ENCODE assay signal across 13 cellular contexts in genomic region chr16:60077791-60078280, GRCh38.
"Had no signal": no experiment of that assay in that cellular context is flagged by ENCODE, and none has a peak within 500 bp of the region (broad histone marks: within the 10 kb centered on the region; RNA-seq: fewer than 3 reads in every experiment).

No MANE protein-coding gene starts in this region.

- H3K27me3 ChIP-seq: colonic mucosa, right atrium auricular region had no signal

- H3K27ac Mint-ChIP-seq: activated CD8-positive, alpha-beta T cell treated with anti-CD3 and anti-CD28 coated beads for 36 hours; activated naive CD4-positive, alpha-beta T cell treated with anti-CD3 and anti-CD28 coated beads for 36 hours; effector memory CD8-positive, alpha-beta T cell; immature natural killer cell; naive B cell had no signal

- H3K27me3 Mint-ChIP-seq: activated CD8-positive, alpha-beta T cell treated with anti-CD3 and anti-CD28 coated beads for 36 hours; effector memory CD8-positive, alpha-beta T cell; naive B cell had no signal

- H3K4me3 ChIP-seq: colonic mucosa, lung, right atrium auricular region had no signal

- H3K27ac ChIP-seq: colonic mucosa, right atrium auricular region, VCaP had no signal

- H3K4me3 Mint-ChIP-seq: activated CD8-positive, alpha-beta T cell treated with anti-CD3 and anti-CD28 coated beads for 36 hours; activated naive CD4-positive, alpha-beta T cell treated with anti-CD3 and anti-CD28 coated beads for 36 hours; effector memory CD8-positive, alpha-beta T cell; immature natural killer cell; naive B cell had no signal

- H3K36me3 Mint-ChIP-seq: naive B cell had no signal

- DNase-seq: activated CD4-positive, alpha-beta T cell treated with anti-CD3 and anti-CD28 coated beads for 4 hours; activated CD8-positive, alpha-beta memory T cell treated with anti-CD3 and anti-CD28 coated beads, Interleukin-2, amount 50 U/mL, for 4 hours; activated CD8-positive, alpha-beta T cell treated with anti-CD3 and anti-CD28 coated beads for 36 hours; activated naive CD4-positive, alpha-beta T cell treated with anti-CD3 and anti-CD28 coated beads for 36 hours; colonic mucosa; effector memory CD8-positive, alpha-beta T cell; immature natural killer cell; naive B cell; posterior cingulate gyrus; small intestine had no signal

- H3K4me1 Mint-ChIP-seq: immature natural killer cell, naive B cell had no signal
